Comparison of ENCODE assay signal across 8 cellular contexts in genomic region chr12:106301241-106301610, GRCh38. TPM values are rescaled to one million over a fixed set of nuclear protein-coding genes. Genes with fewer than 3 reads are reported as not detected.
DNase-seq lines count a peak whose midpoint lies in the region; ATAC-seq and TF ChIP-seq lines count a peak whose summit lies in the region.

No MANE protein-coding gene starts in this region.

- intact Hi-C loops in spleen (cut with DNase I; ENCODE audit: low total_unique reads): loop anchor here (10.0 kb wide), 1 partner anchor 54 kb away; the partner anchor contains the start of gene POLR3B

- peak; percentile 0 for ATAC-seq in HG03060 (IDR thresholded peaks at IDR 0.05; ENCODE audit: low read depth, unreplicated experiment)
- no peak for ATAC-seq in left lobe of liver

- WGBS in spleen, 5 donors: 21 to 24% (median 22%) methylated on average over 1 of the region's 1 CpG

- peaks cover 7 to 49% (median 39%) of the 10 kb centered on the region in 6 donors for H3K4me1 ChIP-seq in spleen

- no peaks in the 10 kb centered on the region for H3K27me3 Mint-ChIP-seq in activated CD4-positive, alpha-beta memory T cell treated with anti-CD3 and anti-CD28 coated beads, Interleukin-2, amount 10 ng/mL, durations not matched to agents 7 days and 5 days
- peaks cover 8% of the 10 kb centered on the region for H3K27me3 Mint-ChIP-seq in glutamatergic neuron (ENCODE audit: unreplicated experiment)

- peak overlapping the region; percentile 85 for H3K4me3 Mint-ChIP-seq in activated CD4-positive, alpha-beta memory T cell treated with anti-CD3 and anti-CD28 coated beads, Interleukin-2, amount 10 ng/mL, durations not matched to agents 7 days and 5 days
- peak overlapping the region; percentile 86 for H3K4me3 Mint-ChIP-seq in glutamatergic neuron (ENCODE audit: unreplicated experiment)

- no peaks in the 10 kb centered on the region for H3K9me3 ChIP-seq in spleen

- POLR2A ChIA-PET in activated CD4-positive, alpha-beta memory T cell treated with anti-CD3 and anti-CD28 coated beads, Interleukin-2, amount 10 ng/mL, durations not matched to agents 7 days and 5 days (lab: Charles Lee): interaction anchor here (0.8 to 4.3 kb wide), 9 partner anchors 15 to 655 kb away, joined by 3 to 47 read pairs (median 5); partner anchors contain the start of genes CKAP4 and POLR3B

- peaks cover 3% of the 10 kb centered on the region for H3K36me3 Mint-ChIP-seq in activated CD4-positive, alpha-beta memory T cell treated with anti-CD3 and anti-CD28 coated beads, Interleukin-2, amount 10 ng/mL, durations not matched to agents 7 days and 5 days (ENCODE audit: low read depth)
- H3K36me3 Mint-ChIP-seq in glutamatergic neuron (ENCODE audit: unreplicated experiment): no peaks in the 10 kb centered on the region

- no peaks in the 10 kb centered on the region for H3K9me3 Mint-ChIP-seq in activated CD4-positive, alpha-beta memory T cell treated with anti-CD3 and anti-CD28 coated beads, Interleukin-2, amount 10 ng/mL, durations not matched to agents 7 days and 5 days
- peaks cover 3% of the 10 kb centered on the region for H3K9me3 Mint-ChIP-seq in glutamatergic neuron (ENCODE audit: unreplicated experiment)

- CTCF ChIA-PET in activated CD4-positive, alpha-beta memory T cell treated with anti-CD3 and anti-CD28 coated beads, Interleukin-2, amount 10 ng/mL, durations not matched to agents 7 days and 5 days (lab: Charles Lee): interaction anchor here (1.0 to 3.5 kb wide), 7 partner anchors 8 to 78 kb away, joined by 3 to 17 read pairs (median 5); partner anchors contain the start of gene POLR3B

- no peak for TF ChIP-seq CTCF in glutamatergic neuron (IDR thresholded peaks at IDR 0.05; ENCODE audit: partially characterized antibody, unreplicated experiment)
- no peak for TF ChIP-seq CTCF in spleen (IDR thresholded peaks at IDR 0.05 in 8 of 11, conservative IDR thresholded peaks at IDR 0.05 in 3 of 11)

- peak overlapping the region; percentile 85 for H3K27ac Mint-ChIP-seq in activated CD4-positive, alpha-beta memory T cell treated with anti-CD3 and anti-CD28 coated beads, Interleukin-2, amount 10 ng/mL, durations not matched to agents 7 days and 5 days
- peak overlapping the region; percentile 82 for H3K27ac Mint-ChIP-seq in glutamatergic neuron (ENCODE audit: unreplicated experiment)

- peaks cover 35% of the 10 kb centered on the region for H3K4me1 Mint-ChIP-seq in activated CD4-positive, alpha-beta memory T cell treated with anti-CD3 and anti-CD28 coated beads, Interleukin-2, amount 10 ng/mL, durations not matched to agents 7 days and 5 days
- peaks cover 11% of the 10 kb centered on the region for H3K4me1 Mint-ChIP-seq in glutamatergic neuron (ENCODE audit: low read depth, unreplicated experiment)

- no peaks in the 10 kb centered on the region for H3K27me3 ChIP-seq in spleen (replicated peaks in 1 of 7)

- no peak for TF ChIP-seq POLR2A in spleen (IDR thresholded peaks at IDR 0.05)

- no peak for DNase-seq in activated CD4-positive, alpha-beta memory T cell treated with anti-CD3 and anti-CD28 coated beads, Interleukin-2, amount 10 ng/mL, durations not matched to agents 7 days and 5 days
- DNase-seq in glutamatergic neuron: no peak
- no peak for DNase-seq in spleen
- no peak for DNase-seq in NCI-H1048 (lab: John Stamatoyannopoulos, UW)
- no peak for DNase-seq in NCI-H1417 treated with DMSO at 0.1 percent for 48 hours (lab: John Stamatoyannopoulos, UW)
- DNase-seq in NCI-H2029 (lab: John Stamatoyannopoulos, UW): no peak
- DNase-seq in left lobe of liver (ENCODE audit: low spot score): no peak

- no peaks in the 10 kb centered on the region for H3K36me3 ChIP-seq in spleen

- peak overlapping the region in 2 of 8 donors; percentile 79 to 95 for H3K4me3 ChIP-seq in spleen

- peak overlapping the region; percentile 94 to 99 (median 96) for H3K27ac ChIP-seq in spleen

RNA-seq across cellular contexts. Expression of gene TCP11L2, which starts 1.3 kb away (rescaled TPM):
- 10 to 100 TPM; 25.1 to 27.8 TPM for total RNA-seq in activated CD4-positive, alpha-beta memory T cell treated with anti-CD3 and anti-CD28 coated beads, Interleukin-2, amount 10 ng/mL, durations not matched to agents 7 days and 5 days
- total RNA-seq in glutamatergic neuron (ENCODE audit: unreplicated experiment): 17.1 TPM
- 10 to 100 TPM; 39.3 to 88.3 (median 52.1) TPM for total RNA-seq in spleen
- 1 to 10 TPM; 1.2 to 4.7 (median 2.6) TPM for polyA plus RNA-seq in spleen
- total RNA-seq in left lobe of liver: 8.9 TPM

RNA-seq across cellular contexts. Expression of gene CKAP4, which starts 53.4 kb away (rescaled TPM):
- 1 to 10 TPM; 5.2 to 5.3 TPM for total RNA-seq in activated CD4-positive, alpha-beta memory T cell treated with anti-CD3 and anti-CD28 coated beads, Interleukin-2, amount 10 ng/mL, durations not matched to agents 7 days and 5 days
- total RNA-seq in glutamatergic neuron (ENCODE audit: unreplicated experiment) (87.0 TPM), spleen (10 to 100 TPM; 21.6 to 63.0 (median 39.7) TPM), left lobe of liver (22.6 TPM)
- 1 to 10 TPM; 4.5 to 8.9 (median 5.3) TPM for polyA plus RNA-seq in spleen

RNA-seq across cellular contexts. Expression of gene POLR3B, which starts 56.3 kb away (rescaled TPM):
- total RNA-seq in activated CD4-positive, alpha-beta memory T cell treated with anti-CD3 and anti-CD28 coated beads, Interleukin-2, amount 10 ng/mL, durations not matched to agents 7 days and 5 days: 1 to 10 TPM; 3.7 to 4.4 TPM
- 12.1 TPM for total RNA-seq in glutamatergic neuron (ENCODE audit: unreplicated experiment)
- 1 to 10 TPM; 5.2 to 10.0 (median 7.1) TPM for total RNA-seq in spleen
- polyA plus RNA-seq in spleen: 1 to 10 TPM; 1.9 to 2.3 (median 2.0) TPM
- 7.9 TPM for total RNA-seq in left lobe of liver
